In genomic region chr12:3777206-3777809, GRCh38 we compare ENCODE assay signal across 9 cellular contexts. TPM values are rescaled to one million over a fixed set of nuclear protein-coding genes. Genes with fewer than 3 reads are reported as not detected.
DNase-seq lines count a peak whose midpoint lies in the region; ATAC-seq and TF ChIP-seq lines count a peak whose summit lies in the region.
"Had no signal": no experiment of that assay in that cellular context is flagged by ENCODE, and none has a peak within 500 bp of the region (broad histone marks: within the 10 kb centered on the region; RNA-seq: fewer than 3 reads in every experiment).

No MANE protein-coding gene starts in this region.

- no peak overlapping the region for H2AFZ ChIP-seq in Loucy (ENCODE audit: low read length)
- no peak overlapping the region for H2AFZ ChIP-seq in osteoblast (ENCODE audit: low read length)

- H3K4me1 ChIP-seq in Loucy (ENCODE audit: insufficient read depth, low read length, poor library complexity, severe bottlenecking) (no peaks in the 10 kb centered on the region), osteoblast (ENCODE audit: insufficient read depth, low read length) (no peaks in the 10 kb centered on the region)

- H3K27ac ChIP-seq in osteoblast (ENCODE audit: low read depth, low read length), result no peak overlapping the region
- H3K27ac ChIP-seq: BLaER1 treated with 17β-estradiol and CSF1 and Interleukin-3, amounts not matched to agents 10 nM and 100 nM had no signal

- no peak overlapping the region for H3K27ac Mint-ChIP-seq in activated T-helper 1 cell treated with anti-CD3 and anti-CD28 coated beads, Interleukin-12 subunit alpha, Interleukin-12 subunit beta, Interleukin-2, Interleukin-4 antibody, amounts not matched to agents 30 ng/mL and 10 ng/mL and 1 ng/mL, durations not matched to agents 14 hours and 24 hours and 36 hours

- no peak overlapping the region for H3K4me2 ChIP-seq in Loucy (ENCODE audit: low read depth, low read length, poor library complexity, severe bottlenecking)
- no peak overlapping the region for H3K4me2 ChIP-seq in osteoblast (ENCODE audit: insufficient read depth, low read length)
- H3K4me2 ChIP-seq: BLaER1 treated with 17β-estradiol and CSF1 and Interleukin-3, amounts not matched to agents 10 nM and 100 nM had no signal

- no peak overlapping the region for H3K9ac ChIP-seq in Loucy (ENCODE audit: low read depth, low read length, poor library complexity, severe bottlenecking)
- H3K9ac ChIP-seq: BLaER1 treated with 17β-estradiol and CSF1 and Interleukin-3, amounts not matched to agents 10 nM and 100 nM had no signal

- DNase-seq in NCI-H1436 (lab: John Stamatoyannopoulos, UW), result peak; percentile 53
- DNase-seq in NCI-H1436 treated with DMSO at 0.1 percent for 48 hours (lab: John Stamatoyannopoulos, UW), result no peak
- DNase-seq in SK-MEL-5 (ENCODE audit: low read depth, low spot score), result peak; percentile 64
- peak; percentile 63 for DNase-seq in fibroblast of pulmonary artery (ENCODE audit: low read depth)
- DNase-seq in osteoblast (ENCODE audit: insufficient read length, low spot score, missing footprints), result peak; percentile 73
- DNase-seq in activated T-helper 1 cell treated with anti-CD3 and anti-CD28 coated beads, Interleukin-12 subunit alpha, Interleukin-12 subunit beta, Interleukin-2, Interleukin-4 antibody, amounts not matched to agents 30 ng/mL and 10 ng/mL and 1 ng/mL, durations not matched to agents 14 hours and 24 hours and 36 hours (ENCODE audit: low spot score), result no peak

- H3K36me3 Mint-ChIP-seq in activated T-helper 1 cell treated with anti-CD3 and anti-CD28 coated beads, Interleukin-12 subunit alpha, Interleukin-12 subunit beta, Interleukin-2, Interleukin-4 antibody, amounts not matched to agents 30 ng/mL and 10 ng/mL and 1 ng/mL, durations not matched to agents 14 hours and 24 hours and 36 hours (ENCODE audit: low read depth), result no peaks in the 10 kb centered on the region

- H3K4me3 Mint-ChIP-seq in activated T-helper 1 cell treated with anti-CD3 and anti-CD28 coated beads, Interleukin-12 subunit alpha, Interleukin-12 subunit beta, Interleukin-2, Interleukin-4 antibody, amounts not matched to agents 30 ng/mL and 10 ng/mL and 1 ng/mL, durations not matched to agents 14 hours and 24 hours and 36 hours, result no peak overlapping the region

- H3K36me3 ChIP-seq in Loucy (ENCODE audit: insufficient read depth, low read length) (no peaks in the 10 kb centered on the region), osteoblast (ENCODE audit: insufficient read depth, low read length) (no peaks in the 10 kb centered on the region)
- H3K36me3 ChIP-seq: BLaER1 treated with 17β-estradiol and CSF1 and Interleukin-3, amounts not matched to agents 10 nM and 100 nM had no signal

- H3K79me2 ChIP-seq in Loucy (ENCODE audit: insufficient read depth, low read length), result no peaks in the 10 kb centered on the region
- no peaks in the 10 kb centered on the region for H3K79me2 ChIP-seq in osteoblast (ENCODE audit: insufficient read depth, low read length)

- no peaks in the 10 kb centered on the region for H3K27me3 Mint-ChIP-seq in activated T-helper 1 cell treated with anti-CD3 and anti-CD28 coated beads, Interleukin-12 subunit alpha, Interleukin-12 subunit beta, Interleukin-2, Interleukin-4 antibody, amounts not matched to agents 30 ng/mL and 10 ng/mL and 1 ng/mL, durations not matched to agents 14 hours and 24 hours and 36 hours (ENCODE audit: insufficient read depth)

- H3K9me3 ChIP-seq in Loucy (ENCODE audit: insufficient read depth, low read depth, low read length) (no peaks in the 10 kb centered on the region), osteoblast (ENCODE audit: low read depth, low read length) (no peaks in the 10 kb centered on the region)

- H3K4me3 ChIP-seq in Loucy (ENCODE audit: low read length, poor library complexity, severe bottlenecking) (no peak overlapping the region), fibroblast of pulmonary artery (replicated peaks; ENCODE audit: low read depth, low read length) (no peak overlapping the region), osteoblast (ENCODE audit: insufficient read depth, low read length) (no peak overlapping the region)
- H3K4me3 ChIP-seq: BLaER1 treated with 17β-estradiol and CSF1 and Interleukin-3, amounts not matched to agents 10 nM and 100 nM had no signal

- H3K27me3 ChIP-seq in Loucy (ENCODE audit: insufficient read depth, low read length, poor library complexity, severe bottlenecking), result no peaks in the 10 kb centered on the region
- H3K27me3 ChIP-seq in osteoblast (ENCODE audit: insufficient read depth, low read length), result peaks cover 6% of the 10 kb centered on the region
- H3K27me3 ChIP-seq: BLaER1 treated with 17β-estradiol and CSF1 and Interleukin-3, amounts not matched to agents 10 nM and 100 nM had no signal

- in situ Hi-C loops in SK-MEL-5 (cut with HindIII; ENCODE audit: low pct_unique_long_range_greater_than_20kb, low sequenced_read_pairs), result no loop called here

- TF ChIP-seq CTCF in Loucy (conservative IDR thresholded peaks at IDR 0.05; ENCODE audit: low read length) (peak; percentile 87), fibroblast of pulmonary artery (IDR thresholded peaks at IDR 0.05; ENCODE audit: low read length, missing control alignments) (peak; percentile 88), osteoblast (IDR thresholded peaks at IDR 0.05; ENCODE audit: extremely low read depth, low read depth, low read length) (peak; percentile 85)

- H4K20me1 ChIP-seq in Loucy (ENCODE audit: insufficient read depth, low read length, poor library complexity, severe bottlenecking) (no peaks in the 10 kb centered on the region), osteoblast (ENCODE audit: insufficient read depth, low read length) (no peaks in the 10 kb centered on the region)
- H4K20me1 ChIP-seq: BLaER1 treated with 17β-estradiol and CSF1 and Interleukin-3, amounts not matched to agents 10 nM and 100 nM had no signal

- no peak for ATAC-seq in GM19463 (IDR thresholded peaks at IDR 0.05; ENCODE audit: unreplicated experiment)

- H3F3A ChIP-seq in Loucy (ENCODE audit: low read depth), result no peaks in the 10 kb centered on the region

- H3K9me2 ChIP-seq in Loucy (replicated peaks; ENCODE audit: low read depth, low read length), result no peaks in the 10 kb centered on the region

- H3K9me3 Mint-ChIP-seq in activated T-helper 1 cell treated with anti-CD3 and anti-CD28 coated beads, Interleukin-12 subunit alpha, Interleukin-12 subunit beta, Interleukin-2, Interleukin-4 antibody, amounts not matched to agents 30 ng/mL and 10 ng/mL and 1 ng/mL, durations not matched to agents 14 hours and 24 hours and 36 hours, result peaks cover 6% of the 10 kb centered on the region

- H3K4me1 Mint-ChIP-seq in activated T-helper 1 cell treated with anti-CD3 and anti-CD28 coated beads, Interleukin-12 subunit alpha, Interleukin-12 subunit beta, Interleukin-2, Interleukin-4 antibody, amounts not matched to agents 30 ng/mL and 10 ng/mL and 1 ng/mL, durations not matched to agents 14 hours and 24 hours and 36 hours (ENCODE audit: low read depth), result peaks cover 5% of the 10 kb centered on the region

- intact Hi-C loops in activated T-helper 1 cell treated with anti-CD3 and anti-CD28 coated beads, Interleukin-12 subunit alpha, Interleukin-12 subunit beta, Interleukin-2, Interleukin-4 antibody, amounts not matched to agents 30 ng/mL and 10 ng/mL and 1 ng/mL, durations not matched to agents 14 hours and 24 hours and 36 hours (cut with micrococcal nuclease), result loop anchor here (1.0 to 10.0 kb wide), 3 partner anchors 119 to 477 kb away; partner anchors contain the start of gene PRMT8

RNA-seq across cellular contexts. Expression of gene CRACR2A, which starts 24.4 kb away (rescaled TPM):
- 9.2 and 12.6 TPM in 2 replicates for total RNA-seq in SK-MEL-5 (2014; rRNA removed; shearing (Covaris generic))
- polyA plus RNA-seq in SK-MEL-5 (2015; cell fraction: cytosol; rRNA removed), result 6.9 and 9.2 TPM in 2 replicates
- 10.1 and 10.8 TPM in 2 replicates for polyA plus RNA-seq in SK-MEL-5 (2015; cell fraction: nucleus; rRNA removed)
- total RNA-seq in osteoblast, result 13.8 and 16.3 TPM in 2 replicates
- total RNA-seq in activated T-helper 1 cell treated with anti-CD3 and anti-CD28 coated beads, Interleukin-12 subunit alpha, Interleukin-12 subunit beta, Interleukin-2, Interleukin-4 antibody, amounts not matched to agents 30 ng/mL and 10 ng/mL and 1 ng/mL, durations not matched to agents 14 hours and 24 hours and 36 hours, result 28.0 and 30.0 TPM in 2 replicates

Comparison
In these comparisons a context has a peak if more than half of its experiments do, and no peak if none do; other contexts are left out.
1. DNase-seq: peak in NCI-H1436 (single experiment), SK-MEL-5 (single experiment), fibroblast of pulmonary artery (single experiment) and osteoblast (single experiment); none in NCI-H1436 treated with DMSO at 0.1 percent for 48 hours (single experiment) and activated T-helper 1 cell treated with anti-CD3 and anti-CD28 coated beads, Interleukin-12 subunit alpha, Interleukin-12 subunit beta, Interleukin-2, Interleukin-4 antibody, amounts not matched to agents 30 ng/mL and 10 ng/mL and 1 ng/mL, durations not matched to agents 14 hours and 24 hours and 36 hours (single experiment).
2. Peak in every context shown above with its lines, with median percentiles within 50 percentile points of each other: CTCF ChIP-seq.